17 cellular contexts compared by ENCODE assay signal in genomic region chr21:29697555-29698193, GRCh38.
DNase-seq lines count a peak whose midpoint lies in the region; ATAC-seq and TF ChIP-seq lines count a peak whose summit lies in the region.
"Had no signal": no experiment of that assay in that cellular context is flagged by ENCODE, and none has a peak within 500 bp of the region (broad histone marks: within the 10 kb centered on the region; RNA-seq: fewer than 3 reads in every experiment).

No MANE protein-coding gene starts in this region.

- H3K36me3 Mint-ChIP-seq in activated CD8-positive, alpha-beta T cell treated with anti-CD3 and anti-CD28 coated beads for 36 hours (ENCODE audit: low read depth), result no peaks in the 10 kb centered on the region
- H3K36me3 Mint-ChIP-seq in activated CD8-positive, alpha-beta T cell treated with anti-CD3 and anti-CD28 coated beads, Interleukin-2, amount 10 ng/mL, durations not matched to agents 7 days and 5 days (ENCODE audit: low read depth), result no peaks in the 10 kb centered on the region
- no peaks in the 10 kb centered on the region for H3K36me3 Mint-ChIP-seq in stimulated activated memory B cell treated with anti-CD40 and anti-IgM and Interleukin-4, amounts not matched to agents 10 μg/mL and 1 μg/mL and 100 μg/mL, for 72 hours
- H3K36me3 Mint-ChIP-seq in MCF 10A (ENCODE audit: insufficient read depth, unreplicated experiment), result no peaks in the 10 kb centered on the region
- H3K36me3 Mint-ChIP-seq: activated naive CD8-positive, alpha-beta T cell had no signal

- no peaks in the 10 kb centered on the region for H3K4me1 Mint-ChIP-seq in activated CD8-positive, alpha-beta T cell treated with anti-CD3 and anti-CD28 coated beads for 36 hours (ENCODE audit: low read depth)
- peaks cover 9% of the 10 kb centered on the region for H3K4me1 Mint-ChIP-seq in activated CD8-positive, alpha-beta T cell treated with anti-CD3 and anti-CD28 coated beads, Interleukin-2, amount 10 ng/mL, durations not matched to agents 7 days and 5 days (ENCODE audit: low read depth)
- peaks cover 11% of the 10 kb centered on the region for H3K4me1 Mint-ChIP-seq in stimulated activated memory B cell treated with anti-CD40 and anti-IgM and Interleukin-4, amounts not matched to agents 10 μg/mL and 1 μg/mL and 100 μg/mL, for 72 hours
- H3K4me1 Mint-ChIP-seq in MCF 10A (ENCODE audit: insufficient read depth, unreplicated experiment), result peaks cover 8% of the 10 kb centered on the region

- no peak overlapping the region for H3K4me2 ChIP-seq in hepatocyte

- no TSS peak for BruUV-seq in MCF 10A (replicated peaks; lab: Mats Ljungman, UMichigan)

- 71% methylated on average over 7 of the region's 7 CpGs for WGBS in hepatocyte (ENCODE audit: low lambda C conversion rate, missing lambda C conversion rate)

- POLR2A ChIA-PET in activated CD8-positive, alpha-beta T cell treated with anti-CD3 and anti-CD28 coated beads for 36 hours (lab: Charles Lee), result interaction anchor here (0.6 kb wide), 1 partner anchor 22 kb away, joined by 3 read pairs; no protein-coding TSS in a partner anchor
- POLR2A ChIA-PET in activated CD8-positive, alpha-beta T cell treated with anti-CD3 and anti-CD28 coated beads, Interleukin-2, amount 10 ng/mL, durations not matched to agents 7 days and 5 days (lab: Charles Lee), result no interaction called here
- POLR2A ChIA-PET in MCF 10A (lab: Yijun Ruan, JAX), result no interaction called here

- H3K4me3 Mint-ChIP-seq in activated CD8-positive, alpha-beta T cell treated with anti-CD3 and anti-CD28 coated beads for 36 hours, result no peak overlapping the region
- H3K4me3 Mint-ChIP-seq in activated CD8-positive, alpha-beta T cell treated with anti-CD3 and anti-CD28 coated beads, Interleukin-2, amount 10 ng/mL, durations not matched to agents 7 days and 5 days, result no peak overlapping the region
- H3K4me3 Mint-ChIP-seq in stimulated activated memory B cell treated with anti-CD40 and anti-IgM and Interleukin-4, amounts not matched to agents 10 μg/mL and 1 μg/mL and 100 μg/mL, for 72 hours, result no peak overlapping the region
- no peak overlapping the region for H3K4me3 Mint-ChIP-seq in MCF 10A (ENCODE audit: unreplicated experiment)
- H3K4me3 Mint-ChIP-seq: activated naive CD8-positive, alpha-beta T cell had no signal

- H3K27me3 Mint-ChIP-seq in activated CD8-positive, alpha-beta T cell treated with anti-CD3 and anti-CD28 coated beads for 36 hours, result peaks cover 1% of the 10 kb centered on the region
- no peaks in the 10 kb centered on the region for H3K27me3 Mint-ChIP-seq in activated CD8-positive, alpha-beta T cell treated with anti-CD3 and anti-CD28 coated beads, Interleukin-2, amount 10 ng/mL, durations not matched to agents 7 days and 5 days (ENCODE audit: low read depth)
- no peaks in the 10 kb centered on the region for H3K27me3 Mint-ChIP-seq in stimulated activated memory B cell treated with anti-CD40 and anti-IgM and Interleukin-4, amounts not matched to agents 10 μg/mL and 1 μg/mL and 100 μg/mL, for 72 hours
- H3K27me3 Mint-ChIP-seq in MCF 10A (ENCODE audit: insufficient read depth, unreplicated experiment), result no peaks in the 10 kb centered on the region

- H3K4me1 ChIP-seq in hepatocyte (ENCODE audit: insufficient read depth), result no peaks in the 10 kb centered on the region

- no peaks in the 10 kb centered on the region for H3K9me2 ChIP-seq in hepatocyte (replicated peaks; ENCODE audit: insufficient read depth)

- TF ChIP-seq CTCF in activated CD8-positive, alpha-beta T cell treated with anti-CD3 and anti-CD28 coated beads for 36 hours (IDR thresholded peaks at IDR 0.05), result peak; percentile 42
- TF ChIP-seq CTCF in MCF 10A (IDR thresholded peaks at IDR 0.05; ENCODE audit: unreplicated experiment) (no peak), hepatocyte (IDR thresholded peaks at IDR 0.05; ENCODE audit: poor library complexity) (no peak)

- H4K20me1 ChIP-seq in hepatocyte (ENCODE audit: insufficient read depth, poor library complexity, severe bottlenecking), result no peaks in the 10 kb centered on the region

- DNase-seq in activated CD8-positive, alpha-beta T cell treated with anti-CD3 and anti-CD28 coated beads for 36 hours, result no peak
- DNase-seq in activated CD8-positive, alpha-beta T cell treated with anti-CD3 and anti-CD28 coated beads, Interleukin-2, amount 10 ng/mL, durations not matched to agents 7 days and 5 days, result no peak
- peak; percentile 60 for DNase-seq in OCI-M1 (lab: John Stamatoyannopoulos, UW)
- no peak for DNase-seq in MCF 10A (ENCODE audit: unreplicated experiment)
- DNase-seq in hepatocyte (ENCODE audit: low spot score), result no peak
- DNase-seq in activated naive CD4-positive, alpha-beta T cell (lab: John Stamatoyannopoulos, UW), result no peak
- DNase-seq: 8988T; activated CD4-positive, alpha-beta T cell treated with anti-CD3 and anti-CD28 coated beads, Interleukin-2, amount 50 U/mL, for 4 hours; DMS79; effector memory CD4-positive, alpha-beta T cell; mucosa of descending colon; NCI-H524 treated with DMSO at 0.1 percent for 48 hours; right cardiac atrium; SW 1271 had no signal

- no peak for ATAC-seq in activated CD8-positive, alpha-beta T cell treated with anti-CD3 and anti-CD28 coated beads for 36 hours
- no peak for ATAC-seq in activated CD8-positive, alpha-beta T cell treated with anti-CD3 and anti-CD28 coated beads, Interleukin-2, amount 10 ng/mL, durations not matched to agents 7 days and 5 days
- peak; percentile 78 for ATAC-seq in HG03095 (IDR thresholded peaks at IDR 0.05; ENCODE audit: unreplicated experiment)
- ATAC-seq in stimulated activated memory B cell treated with anti-CD40 and anti-IgM and Interleukin-4, amounts not matched to agents 10 μg/mL and 1 μg/mL and 100 μg/mL, for 72 hours, result no peak
- ATAC-seq: mucosa of descending colon, right cardiac atrium had no signal

- intact Hi-C loops in activated CD8-positive, alpha-beta T cell treated with anti-CD3 and anti-CD28 coated beads for 36 hours (cut with micrococcal nuclease), result no loop called here
- intact Hi-C loops in MCF 10A (cut with micrococcal nuclease), result no loop called here

- H3K27me3 ChIP-seq in hepatocyte, result no peaks in the 10 kb centered on the region

- CTCF ChIA-PET in activated CD8-positive, alpha-beta T cell treated with anti-CD3 and anti-CD28 coated beads for 36 hours (lab: Charles Lee), result no interaction called here
- CTCF ChIA-PET in activated CD8-positive, alpha-beta T cell treated with anti-CD3 and anti-CD28 coated beads, Interleukin-2, amount 10 ng/mL, durations not matched to agents 7 days and 5 days (lab: Charles Lee), result interaction anchor here (1.2 kb wide), 1 partner anchor 25 kb away, joined by 3 read pairs; no protein-coding TSS in a partner anchor
- CTCF ChIA-PET in MCF 10A (lab: Yijun Ruan, JAX), result interaction anchor here (0.5 kb wide), 1 partner anchor 24 kb away, joined by 7 read pairs; no protein-coding TSS in a partner anchor

- H3K36me3 ChIP-seq in hepatocyte (replicated peaks; ENCODE audit: insufficient read depth, low read depth), result no peaks in the 10 kb centered on the region

- no peak overlapping the region for H3K27ac Mint-ChIP-seq in activated CD8-positive, alpha-beta T cell treated with anti-CD3 and anti-CD28 coated beads for 36 hours
- no peak overlapping the region for H3K27ac Mint-ChIP-seq in activated CD8-positive, alpha-beta T cell treated with anti-CD3 and anti-CD28 coated beads, Interleukin-2, amount 10 ng/mL, durations not matched to agents 7 days and 5 days
- H3K27ac Mint-ChIP-seq in stimulated activated memory B cell treated with anti-CD40 and anti-IgM and Interleukin-4, amounts not matched to agents 10 μg/mL and 1 μg/mL and 100 μg/mL, for 72 hours, result peak overlapping the region; percentile 2
- H3K27ac Mint-ChIP-seq in MCF 10A (ENCODE audit: low read depth, unreplicated experiment), result no peak overlapping the region
- H3K27ac Mint-ChIP-seq: activated naive CD8-positive, alpha-beta T cell had no signal

- no peaks in the 10 kb centered on the region for H3K79me2 ChIP-seq in hepatocyte

- H3K4me3 ChIP-seq in hepatocyte, result no peak overlapping the region
- H3K4me3 ChIP-seq: mucosa of descending colon had no signal

- no peaks in the 10 kb centered on the region for H3K9me3 Mint-ChIP-seq in activated CD8-positive, alpha-beta T cell treated with anti-CD3 and anti-CD28 coated beads for 36 hours
- H3K9me3 Mint-ChIP-seq in activated CD8-positive, alpha-beta T cell treated with anti-CD3 and anti-CD28 coated beads, Interleukin-2, amount 10 ng/mL, durations not matched to agents 7 days and 5 days (ENCODE audit: insufficient read depth), result no peaks in the 10 kb centered on the region
- no peaks in the 10 kb centered on the region for H3K9me3 Mint-ChIP-seq in stimulated activated memory B cell treated with anti-CD40 and anti-IgM and Interleukin-4, amounts not matched to agents 10 μg/mL and 1 μg/mL and 100 μg/mL, for 72 hours
- peaks cover 6% of the 10 kb centered on the region for H3K9me3 Mint-ChIP-seq in MCF 10A (ENCODE audit: unreplicated experiment)

- no peak overlapping the region for H3K27ac ChIP-seq in hepatocyte

- H2AFZ ChIP-seq in hepatocyte, result no peak overlapping the region

- H3K9me3 ChIP-seq in hepatocyte (ENCODE audit: low read depth), result no peaks in the 10 kb centered on the region
- H3K9me3 ChIP-seq: mucosa of descending colon had no signal
